8 cellular contexts compared by ENCODE assay signal in the genomic region with DNA sequence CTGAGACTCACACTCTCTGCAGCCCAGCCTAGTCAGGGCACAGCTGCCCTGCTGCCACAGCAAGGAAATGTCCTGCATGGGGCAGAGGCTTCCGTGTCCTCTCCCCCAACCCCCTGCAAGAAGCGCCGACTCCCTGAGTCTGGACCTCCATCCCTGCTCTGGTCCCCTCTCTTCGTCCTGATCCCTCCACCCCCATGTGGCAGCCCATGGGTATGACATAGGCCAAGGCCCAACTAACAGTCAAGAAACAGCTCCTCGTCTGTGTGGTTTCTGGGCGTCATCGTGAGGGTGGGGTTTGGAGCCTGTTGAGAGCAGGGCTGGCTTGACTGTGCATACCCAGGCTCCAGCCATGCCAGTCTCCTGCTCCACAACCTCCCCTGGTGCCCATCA. TPM values are rescaled to one million over a fixed set of nuclear protein-coding genes. Genes with fewer than 3 reads are reported as not detected.
DNase-seq lines count a peak whose midpoint lies in the region; ATAC-seq and TF ChIP-seq lines count a peak whose summit lies in the region.

No MANE protein-coding gene starts in this region.

- intact Hi-C loops in uterus (cut with DNase I; ENCODE audit: low total_unique reads) = no loop called here

- H3K4me3 ChIP-seq in uterus = no peak overlapping the region

- H3K27ac ChIP-seq in uterus = no peak overlapping the region

- no peaks in the 10 kb centered on the region for H3K9me3 ChIP-seq in uterus

- TF ChIP-seq POLR2A in uterus (IDR thresholded peaks at IDR 0.05) = no peak

- peak; percentile 53 for DNase-seq in activated CD4-positive, alpha-beta T cell treated with anti-CD3 and anti-CD28 coated beads for 48 hours
- DNase-seq in iPS-NIHi7 (ENCODE audit: extremely low spot score) (peak; percentile 75), DMS153 (lab: John Stamatoyannopoulos, UW) (no peak), uterus (no peak), cortex of kidney (lab: John Stamatoyannopoulos, UW) (no peak)

- peak; percentile 56 for ATAC-seq in HG03103 (IDR thresholded peaks at IDR 0.05; ENCODE audit: low read depth, unreplicated experiment)
- no peak for ATAC-seq in HG02588 (IDR thresholded peaks at IDR 0.05; ENCODE audit: unreplicated experiment)

- H3K4me1 ChIP-seq in uterus = no peaks in the 10 kb centered on the region

- no peaks in the 10 kb centered on the region for H3K27me3 ChIP-seq in uterus

- H3K36me3 ChIP-seq in uterus = no peaks in the 10 kb centered on the region

- TF ChIP-seq CTCF in GM12873 (IDR thresholded peaks at IDR 0.05; ENCODE audit: insufficient read depth, low read depth, low read length, missing control alignments) (peak; percentile 49), uterus (IDR thresholded peaks at IDR 0.05) (no peak)

RNA-seq across cellular contexts. Expression of gene FAAH, which starts 19.5 kb away (rescaled TPM):
- 10 to 100 TPM; 10.6 to 40.2 (median 15.8) TPM for total RNA-seq in uterus

Comparison
In these comparisons a context has a peak if more than half of its experiments do, and no peak if none do; other contexts are left out.
1. DNase-seq: peak in activated CD4-positive, alpha-beta T cell treated with anti-CD3 and anti-CD28 coated beads for 48 hours (single experiment) and iPS-NIHi7 (single experiment); none in DMS153 (single experiment), uterus (0 of 2) and cortex of kidney (single experiment).